Comparison of ENCODE assay signal across 8 cellular contexts in genomic region chr16:53913082-53913870, GRCh38.
DNase-seq lines count a peak whose midpoint lies in the region; ATAC-seq and TF ChIP-seq lines count a peak whose summit lies in the region.

No MANE protein-coding gene starts in this region.

- H3K36me3 ChIP-seq in cardiac muscle cell = no peaks in the 10 kb centered on the region
- no peaks in the 10 kb centered on the region for H3K36me3 ChIP-seq in subcutaneous abdominal adipose tissue (ENCODE audit: control insufficient read depth in 5 of 5, insufficient read depth in 5 of 5, low read length in 5 of 5)

- H3K9ac ChIP-seq in subcutaneous abdominal adipose tissue (ENCODE audit: low read length in 5 of 5) (peak overlapping the region in 2 of 5 donors; percentile 19 to 49), H9 (ENCODE audit: extremely low read depth, insufficient read length, low read length) (no peak overlapping the region)

- H4K91ac ChIP-seq in H9 (ENCODE audit: insufficient read length, low read depth, low read length) = no peak overlapping the region

- H3K9me3 Mint-ChIP-seq in activated T-cell treated with anti-CD3 and anti-CD28 coated beads, Interleukin-2, amount 50 U/mL, for 24 hours = no peaks in the 10 kb centered on the region
- no peaks in the 10 kb centered on the region for H3K9me3 Mint-ChIP-seq in activated CD8-positive, alpha-beta T cell treated with anti-CD3 and anti-CD28 coated beads for 36 hours
- no peaks in the 10 kb centered on the region for H3K9me3 Mint-ChIP-seq in H9

- POLR2A ChIA-PET in activated CD8-positive, alpha-beta T cell treated with anti-CD3 and anti-CD28 coated beads for 36 hours (lab: Charles Lee) = no interaction called here

- H2AFZ ChIP-seq in H9 (ENCODE audit: low read length) = no peak overlapping the region

- no peaks in the 10 kb centered on the region for H4K20me1 ChIP-seq in H9 (ENCODE audit: control insufficient read depth, insufficient read depth, insufficient read length)

- no peak overlapping the region for H3K56ac ChIP-seq in H9 (ENCODE audit: insufficient read length, low read depth, low read length)

- no peak overlapping the region for H2BK20ac ChIP-seq in H9 (ENCODE audit: low read depth, low read length, poor library complexity, severe bottlenecking)

- H3K4me1 Mint-ChIP-seq in activated T-cell treated with anti-CD3 and anti-CD28 coated beads, Interleukin-2, amount 50 U/mL, for 24 hours (ENCODE audit: low read depth) = peaks cover 8% of the 10 kb centered on the region
- H3K4me1 Mint-ChIP-seq in activated CD8-positive, alpha-beta T cell treated with anti-CD3 and anti-CD28 coated beads for 36 hours (ENCODE audit: low read depth) = peaks cover 11% of the 10 kb centered on the region
- H3K4me1 Mint-ChIP-seq in H9 = peaks cover 23 to 31% of the 10 kb centered on the region in 2 experiments

- H3T11ph ChIP-seq in H9 (ENCODE audit: low read length) = no peak overlapping the region

- H3K4me2 ChIP-seq in H9 (ENCODE audit: insufficient read depth, insufficient read length, low read length) = no peak overlapping the region

- no peak overlapping the region for H3K23ac ChIP-seq in H9 (ENCODE audit: insufficient read length, low read depth, low read length)

- no peak overlapping the region for H3K4ac ChIP-seq in H9 (ENCODE audit: low read depth, low read length)

- H3K23me2 ChIP-seq in H9 (ENCODE audit: insufficient read length, low read depth, low read length, poor library complexity, severe bottlenecking) = no peaks in the 10 kb centered on the region

- no peak overlapping the region for H3K18ac ChIP-seq in H9 (ENCODE audit: insufficient read length, low read depth, low read length)

- H2BK5ac ChIP-seq in H9 (ENCODE audit: insufficient read length, low read length) = no peak overlapping the region

- no CpG with 5 or more reads among the region's 7 CpGs for WGBS in H9 (ENCODE audit: extremely low coverage, insufficient read length, low lambda C conversion rate)

- H4K5ac ChIP-seq in H9 (ENCODE audit: insufficient read length, low read depth, low read length) = no peak overlapping the region

- H2BK15ac ChIP-seq in H9 (ENCODE audit: low read depth, low read length) = no peak overlapping the region

- no peaks in the 10 kb centered on the region for H3K27me3 ChIP-seq in cardiac muscle cell
- no peaks in the 10 kb centered on the region for H3K27me3 ChIP-seq in subcutaneous abdominal adipose tissue (ENCODE audit: control insufficient read depth in 5 of 5, insufficient read depth in 4 of 5, low read length in 5 of 5)
- no peaks in the 10 kb centered on the region for H3K27me3 ChIP-seq in H9 (ENCODE audit: insufficient read depth, low read length)

- H3K4me3 ChIP-seq in cardiac muscle cell = no peak overlapping the region
- H3K4me3 ChIP-seq in subcutaneous abdominal adipose tissue (ENCODE audit: low read depth in 1 of 5, low read length in 5 of 5) = no peak overlapping the region

- H3K27me3 Mint-ChIP-seq in activated T-cell treated with anti-CD3 and anti-CD28 coated beads, Interleukin-2, amount 50 U/mL, for 24 hours = no peaks in the 10 kb centered on the region
- H3K27me3 Mint-ChIP-seq in activated CD8-positive, alpha-beta T cell treated with anti-CD3 and anti-CD28 coated beads for 36 hours = no peaks in the 10 kb centered on the region
- H3K27me3 Mint-ChIP-seq in H9 (ENCODE audit: low read depth) = no peaks in the 10 kb centered on the region

- CTCF ChIA-PET in activated CD8-positive, alpha-beta T cell treated with anti-CD3 and anti-CD28 coated beads for 36 hours (lab: Charles Lee) = interaction anchor here (0.9 to 2.1 kb wide), 3 partner anchors 14 to 23 kb away, joined by 3 to 7 read pairs (median 3); no protein-coding TSS in a partner anchor

- H2BK120ac ChIP-seq in H9 (ENCODE audit: low read depth, low read length, poor library complexity, severe bottlenecking) = no peak overlapping the region

- H2BK12ac ChIP-seq in H9 (ENCODE audit: insufficient read length, low read depth, low read length) = no peak overlapping the region

- no peak for DNase-seq in activated T-cell treated with anti-CD3 and anti-CD28 coated beads, Interleukin-2, amount 50 U/mL, for 24 hours
- no peak for DNase-seq in activated T-cell treated with anti-CD3 and anti-CD28 coated beads, Interleukin-2, amount 50 U/mL, for 1 hour
- peak; percentile 52 for DNase-seq in activated CD8-positive, alpha-beta T cell treated with anti-CD3 and anti-CD28 coated beads for 36 hours
- DNase-seq in cardiac muscle cell (ENCODE audit: low read depth in 1 of 2, low spot score in 1 of 2) (peak in 1 of 2 donors; percentile 96), H9 (no peak), NCI-H82 treated with DMSO at 0.1 percent for 48 hours (lab: John Stamatoyannopoulos, UW; ENCODE audit: unreplicated experiment) (no peak), HuH-7.5 (ENCODE audit: low spot score) (no peak)

- no peak overlapping the region for H2AK5ac ChIP-seq in H9 (ENCODE audit: insufficient read length, low read length)

- H3K4me1 ChIP-seq in cardiac muscle cell (ENCODE audit: low read depth) (peaks cover 52% of the 10 kb centered on the region), subcutaneous abdominal adipose tissue (ENCODE audit: control insufficient read depth in 5 of 5, insufficient read depth in 5 of 5, low read length in 5 of 5) (peaks cover 0 to 35% (median 28%) of the 10 kb centered on the region in 5 donors), H9 (ENCODE audit: insufficient read depth, low read length) (peaks cover 4% of the 10 kb centered on the region; the same call in 1 of the 2 replicates)

- no peak overlapping the region for H4K8ac ChIP-seq in H9 (replicated peaks; ENCODE audit: insufficient read length, low read depth, low read length)

- H3K14ac ChIP-seq in H9 (ENCODE audit: insufficient read depth, low read length) = no peak overlapping the region

- TF ChIP-seq CTCF in activated CD8-positive, alpha-beta T cell treated with anti-CD3 and anti-CD28 coated beads for 36 hours (IDR thresholded peaks at IDR 0.05) = no peak
- TF ChIP-seq CTCF in cardiac muscle cell (IDR thresholded peaks at IDR 0.05; ENCODE audit: low read depth, low read length) (no peak), H9 (conservative IDR thresholded peaks at IDR 0.05) (no peak)

- intact Hi-C loops in activated CD8-positive, alpha-beta T cell treated with anti-CD3 and anti-CD28 coated beads for 36 hours (cut with micrococcal nuclease) = no loop called here

- ATAC-seq in activated CD8-positive, alpha-beta T cell treated with anti-CD3 and anti-CD28 coated beads for 36 hours = peak; percentile 24

- no peaks in the 10 kb centered on the region for H3K36me3 Mint-ChIP-seq in activated T-cell treated with anti-CD3 and anti-CD28 coated beads, Interleukin-2, amount 50 U/mL, for 24 hours (ENCODE audit: low read depth)
- H3K36me3 Mint-ChIP-seq in activated CD8-positive, alpha-beta T cell treated with anti-CD3 and anti-CD28 coated beads for 36 hours (ENCODE audit: low read depth) = no peaks in the 10 kb centered on the region
- no peaks in the 10 kb centered on the region for H3K36me3 Mint-ChIP-seq in H9 (ENCODE audit: insufficient read depth in 1 of 3, low read depth in 3 of 3)

- H3K4me3 Mint-ChIP-seq in activated T-cell treated with anti-CD3 and anti-CD28 coated beads, Interleukin-2, amount 50 U/mL, for 24 hours = no peak overlapping the region
- no peak overlapping the region for H3K4me3 Mint-ChIP-seq in activated CD8-positive, alpha-beta T cell treated with anti-CD3 and anti-CD28 coated beads for 36 hours
- H3K4me3 Mint-ChIP-seq in H9 = no peak overlapping the region

- H3K79me1 ChIP-seq in H9 (ENCODE audit: insufficient read depth, low read depth, low read length, poor library complexity, severe bottlenecking) = no peaks in the 10 kb centered on the region

- H3K9me3 ChIP-seq in cardiac muscle cell (ENCODE audit: low read depth) (no peaks in the 10 kb centered on the region), subcutaneous abdominal adipose tissue (ENCODE audit: control insufficient read depth in 5 of 5, low read length in 5 of 5) (no peaks in the 10 kb centered on the region), H9 (ENCODE audit: control insufficient read depth, low read depth, low read length) (no peaks in the 10 kb centered on the region)

- peak overlapping the region; percentile 67 for H3K27ac Mint-ChIP-seq in activated T-cell treated with anti-CD3 and anti-CD28 coated beads, Interleukin-2, amount 50 U/mL, for 24 hours
- peak overlapping the region; percentile 81 for H3K27ac Mint-ChIP-seq in activated CD8-positive, alpha-beta T cell treated with anti-CD3 and anti-CD28 coated beads for 36 hours
- peak overlapping the region in 1 of 3 experiments; percentile 32; a peak in 2 of 7 replicates for H3K27ac Mint-ChIP-seq in H9

- no peaks in the 10 kb centered on the region for H3K79me2 ChIP-seq in H9 (ENCODE audit: insufficient read depth, low read length)

- H3K27ac ChIP-seq in cardiac muscle cell = peak overlapping the region; percentile 79
- H3K27ac ChIP-seq in subcutaneous abdominal adipose tissue (ENCODE audit: low read depth, low read length) = peak overlapping the region; percentile 81
- H3K27ac ChIP-seq in H9 (ENCODE audit: insufficient read length, low read depth, low read length) = no peak overlapping the region
